1 cellular context compared by ENCODE assay signal in the genomic region with DNA sequence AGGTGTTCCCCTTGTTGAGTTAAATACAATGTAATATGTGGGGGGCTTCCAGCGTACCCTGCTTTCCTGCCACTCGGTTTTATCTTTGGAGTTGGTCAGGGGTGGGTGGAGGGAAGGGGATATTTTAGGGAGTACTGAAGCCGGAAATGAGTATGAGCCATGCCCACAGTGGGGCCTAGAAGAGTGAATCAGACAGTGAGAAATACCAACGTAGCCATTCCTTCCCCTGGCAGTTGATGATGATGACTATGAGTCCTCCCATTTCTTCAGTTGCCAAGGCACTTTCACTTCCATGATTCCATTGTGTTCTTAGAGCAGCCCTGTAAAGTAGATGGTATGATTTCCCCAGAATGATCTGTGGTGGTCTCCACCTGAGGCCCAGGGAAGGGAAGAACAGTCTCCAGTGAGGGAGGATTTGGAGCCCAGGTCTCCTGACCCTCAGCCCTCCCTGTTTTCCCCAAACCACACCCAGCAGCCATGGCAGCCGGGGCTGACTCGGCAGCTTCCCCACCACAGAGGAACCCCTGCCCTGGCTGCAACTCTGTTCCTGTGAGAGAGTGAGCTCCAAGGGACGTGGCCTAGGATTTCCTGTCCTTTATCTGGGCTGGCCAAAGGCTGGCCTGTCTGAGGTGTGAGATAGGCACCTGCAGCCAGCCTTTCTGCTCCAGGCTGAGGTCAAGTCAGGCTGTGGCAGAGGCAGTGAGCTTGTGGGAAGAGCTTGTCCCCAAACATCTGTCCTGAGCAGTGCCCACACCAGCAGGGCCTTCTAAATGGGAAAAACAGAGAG.
TF ChIP-seq lines count a peak whose summit lies in the region.

No MANE protein-coding gene starts in this region.

TF ChIP-seq in IMR-90, 13 proteins besides CTCF, POLR2A, EP300 and RAD21 (continued from another document):
- TF ChIP-seq ELK1 (IDR thresholded peaks at IDR 0.05; ENCODE audit: borderline replicate concordance, low read depth, low read length) = no peak
- TF ChIP-seq FOS (IDR thresholded peaks at IDR 0.05; ENCODE audit: low read depth, low read length) = no peak
